8 cellular contexts compared by ENCODE assay signal in the genomic region with DNA sequence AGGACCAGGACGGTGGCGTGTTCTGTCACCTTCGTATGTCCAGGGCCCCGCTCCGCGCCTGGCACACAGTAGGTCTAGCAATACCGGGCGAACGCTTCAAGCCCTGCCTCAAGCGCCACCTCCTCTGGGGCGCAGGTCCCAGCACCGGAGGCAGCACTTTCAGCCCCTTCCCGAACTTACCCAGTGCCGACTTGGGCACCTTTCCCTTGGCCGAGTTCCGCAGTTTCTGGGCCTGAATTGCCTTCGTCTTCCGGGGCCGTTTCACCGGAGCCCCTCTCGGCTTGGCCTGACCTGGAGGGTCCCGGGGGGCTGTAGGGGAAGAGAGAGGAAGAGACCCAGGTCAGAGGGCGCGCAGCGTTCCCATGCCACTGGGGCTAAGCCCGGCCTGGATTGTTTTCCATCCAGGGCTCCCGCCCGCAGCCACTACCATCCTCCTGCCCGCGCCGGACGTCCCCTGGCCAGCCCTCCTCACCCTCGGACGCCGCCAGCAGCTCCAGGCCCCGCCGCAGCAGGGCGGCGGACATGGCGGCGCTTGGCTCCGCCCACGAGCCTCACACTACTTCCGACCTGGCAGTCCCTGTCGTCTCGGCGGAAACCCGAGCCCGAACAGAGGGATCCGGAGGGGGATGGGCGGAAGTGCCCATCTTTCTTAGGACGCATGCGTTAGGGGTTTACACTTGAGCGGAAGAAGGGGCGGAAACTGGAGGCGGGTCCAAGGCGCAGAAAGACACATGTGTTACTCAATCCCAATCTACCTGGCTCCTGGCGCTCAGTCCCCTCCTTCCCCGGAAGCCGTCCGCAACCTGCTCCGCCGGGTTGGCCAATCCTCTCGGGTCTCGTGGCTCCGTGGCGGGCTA. TPM values are rescaled to one million over a fixed set of nuclear protein-coding genes. Genes with fewer than 3 reads are reported as not detected.
DNase-seq lines count a peak whose midpoint lies in the region; ATAC-seq, FAIRE-seq and TF ChIP-seq lines count a peak whose summit lies in the region.

A gene with protein sequence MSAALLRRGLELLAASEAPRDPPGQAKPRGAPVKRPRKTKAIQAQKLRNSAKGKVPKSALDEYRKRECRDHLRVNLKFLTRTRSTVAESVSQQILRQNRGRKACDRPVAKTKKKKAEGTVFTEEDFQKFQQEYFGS (minus strand): TSS at position 534 of the 857 bp plus-strand sequence. CDS start 10 bp downstream, at position 524.

- H3K36me3 ChIP-seq in NT2/D1 (ENCODE audit: insufficient read depth, insufficient read length, low read length): peaks cover 29% of the 10 kb centered on the region
- H3K36me3 ChIP-seq in H1 (ENCODE audit: control insufficient read depth in 2 of 4, insufficient read depth in 4 of 4, low read length in 3 of 4): peaks cover 0 to 6% (median 1%) of the 10 kb centered on the region in 4 experiments; a peak in 4 of 8 replicates

- WGBS in H1 (ENCODE audit: extremely low coverage in 1 of 2, insufficient coverage in 1 of 2, insufficient read length in 1 of 2, insufficient replicate concordance in 2 of 2, low coverage in 1 of 2, low lambda C conversion rate in 2 of 2, missing lambda C conversion rate in 1 of 2), 2 experiments: 2% methylated on average over 67 of the region's 67 CpGs; no CpG with 5 or more reads in 1 of the 2 experiments

- DNase-seq in COLO829 (ENCODE audit: low spot score) (peak; percentile 100), HUDEP-2 (lab: John Stamatoyannopoulos, UW; ENCODE audit: unreplicated experiment in 76 of 76) (peak in 75 of 76 experiments; percentile 93 to 100 (median 99)), NT2/D1 (ENCODE audit: low read depth, low spot score) (peak; percentile 95), H1 (ENCODE audit: low read depth in 1 of 2, low spot score in 2 of 2) (peak; percentile 94 to 100), memory B cell (ENCODE audit: low spot score in 2 of 2) (peak; percentile 89 to 98)
- peak; percentile 100 for DNase-seq in activated CD8-positive, alpha-beta memory T cell treated with anti-CD3 and anti-CD28 coated beads, Interleukin-2, amount 10 ng/mL, durations not matched to agents 7 days and 5 days
- DNase-seq in stimulated activated CD8-positive, alpha-beta memory T cell treated with anti-CD3 and anti-CD28 coated beads, Interleukin-12 subunit alpha, Interleukin-12 subunit beta, amount 100 ng/mL, for 24 hours (ENCODE audit: extremely low read depth): peak; percentile 97

- TF ChIP-seq RAD21 in H1 (IDR thresholded peaks at IDR 0.05 in 1 of 2, conservative IDR thresholded peaks at IDR 0.05 in 1 of 2; ENCODE audit: low read depth in 2 of 2, low read length in 2 of 2): no peak

- peak within 1 kb of the TSS; percentile 73; the same call in 1 of the 2 replicates for H2BK5ac ChIP-seq in H1 (ENCODE audit: low read depth, low read length)

- peak within 1 kb of the TSS; percentile 79 to 88 for H3K4me2 ChIP-seq in H1 (ENCODE audit: insufficient read depth in 1 of 2, low read depth in 2 of 2, low read length in 2 of 2)

- no peaks in the 10 kb centered on the region for H3K27me3 Mint-ChIP-seq in activated CD8-positive, alpha-beta memory T cell treated with anti-CD3 and anti-CD28 coated beads, Interleukin-2, amount 10 ng/mL, durations not matched to agents 7 days and 5 days
- no peaks in the 10 kb centered on the region for H3K27me3 Mint-ChIP-seq in memory B cell

- H3K9me3 ChIP-seq in NT2/D1 (ENCODE audit: insufficient read depth, low read length): no peaks in the 10 kb centered on the region
- no peaks in the 10 kb centered on the region for H3K9me3 ChIP-seq in H1 (ENCODE audit: insufficient read depth in 2 of 2, low read depth in 1 of 2, low read length in 1 of 2)

- peaks cover 30% of the 10 kb centered on the region for H3K4me1 ChIP-seq in NT2/D1 (ENCODE audit: insufficient read depth, insufficient read length)
- peaks cover 12 to 45% (median 25%) of the 10 kb centered on the region in 4 experiments for H3K4me1 ChIP-seq in H1 (replicated peaks in 1 of 4; ENCODE audit: control insufficient read depth in 3 of 4, insufficient read depth in 4 of 4, low read length in 3 of 4)

- H3K4ac ChIP-seq in H1 (replicated peaks; ENCODE audit: insufficient read length, low read depth, low read length): peak within 1 kb of the TSS; percentile 72

- peak within 1 kb of the TSS; percentile 89 for H4K5ac ChIP-seq in H1 (ENCODE audit: insufficient read length, low read depth, low read length)

- H3K4me1 Mint-ChIP-seq in activated CD8-positive, alpha-beta memory T cell treated with anti-CD3 and anti-CD28 coated beads, Interleukin-2, amount 10 ng/mL, durations not matched to agents 7 days and 5 days: peaks cover 59% of the 10 kb centered on the region
- peaks cover 37% of the 10 kb centered on the region for H3K4me1 Mint-ChIP-seq in memory B cell

- H2BK15ac ChIP-seq in H1 (ENCODE audit: low read length): 0 out of 2 replicates have a peak within 1 kb of the TSS, but pooled peaks have one; percentile 1

- H3K36me3 Mint-ChIP-seq in activated CD8-positive, alpha-beta memory T cell treated with anti-CD3 and anti-CD28 coated beads, Interleukin-2, amount 10 ng/mL, durations not matched to agents 7 days and 5 days: peaks cover 25% of the 10 kb centered on the region
- peaks cover 12% of the 10 kb centered on the region for H3K36me3 Mint-ChIP-seq in memory B cell

- H3K18ac ChIP-seq in H1 (ENCODE audit: extremely low read depth, low read length): peak within 1 kb of the TSS; percentile 93; the same call in 1 of the 2 replicates

- peak within 1 kb of the TSS; percentile 93 for H3K27ac Mint-ChIP-seq in activated CD8-positive, alpha-beta memory T cell treated with anti-CD3 and anti-CD28 coated beads, Interleukin-2, amount 10 ng/mL, durations not matched to agents 7 days and 5 days
- H3K27ac Mint-ChIP-seq in memory B cell: peak within 1 kb of the TSS; percentile 97

- H3K4me3 ChIP-seq in NT2/D1 (ENCODE audit: insufficient read length, low read depth): peak within 1 kb of the TSS; percentile 94
- H3K4me3 ChIP-seq in H1 (ENCODE audit: extremely low read depth in 1 of 4, insufficient read depth in 2 of 4, low read depth in 3 of 4, low read length in 4 of 4): peak within 1 kb of the TSS; percentile 73 to 97 (median 96)

- peak in 1 of 2 experiments; percentile 77; a peak in 2 of 3 replicates for TF ChIP-seq POLR2A in H1 (IDR thresholded peaks at IDR 0.05; ENCODE audit: control extremely low read depth in 1 of 2, low read depth in 2 of 2, low read length in 2 of 2)

- no peaks in the 10 kb centered on the region for H3K9me3 Mint-ChIP-seq in activated CD8-positive, alpha-beta memory T cell treated with anti-CD3 and anti-CD28 coated beads, Interleukin-2, amount 10 ng/mL, durations not matched to agents 7 days and 5 days (ENCODE audit: low read depth)
- H3K9me3 Mint-ChIP-seq in memory B cell: no peaks in the 10 kb centered on the region

- CTCF ChIA-PET in activated CD8-positive, alpha-beta memory T cell treated with anti-CD3 and anti-CD28 coated beads, Interleukin-2, amount 10 ng/mL, durations not matched to agents 7 days and 5 days (lab: Charles Lee): interaction anchor here (0.7 to 22.3 kb wide), 8 partner anchors 10 to 496 kb away, joined by 3 to 478 read pairs (median 4); a partner anchor contains a TSS
- CTCF ChIA-PET in H1 (lab: Charles Lee; ENCODE audit: partially characterized antibody): interaction anchor here (1.1 to 21.9 kb wide), 10 partner anchors 10 to 508 kb away, joined by 3 to 361 read pairs (median 4); a partner anchor contains a TSS

- TF ChIP-seq CTCF in H1 (IDR thresholded peaks at IDR 0.05; ENCODE audit: control extremely low read depth in 1 of 3, insufficient read depth in 1 of 3, low read depth in 1 of 3, low read length in 3 of 3): no peak

- H4K8ac ChIP-seq in H1 (ENCODE audit: extremely low read depth, insufficient read depth, low read length): peak within 1 kb of the TSS; percentile 93; the same call in 1 of the 2 replicates

- no peak within 1 kb of the TSS for H3K23ac ChIP-seq in H1 (ENCODE audit: insufficient read length)

- H2AFZ ChIP-seq in H1 (ENCODE audit: low read length): peak within 1 kb of the TSS; percentile 43; the same call in 1 of the 2 replicates

- peak within 1 kb of the TSS; percentile 77; the same call in 1 of the 2 replicates for H2BK20ac ChIP-seq in H1 (ENCODE audit: low read length)

- H3K14ac ChIP-seq in H1 (ENCODE audit: insufficient read length): no peak within 1 kb of the TSS

- no peak within 1 kb of the TSS for H2AK5ac ChIP-seq in H1 (ENCODE audit: low read depth, low read length)

- peak; percentile 85 for FAIRE-seq in H1 (lab: Jason Lieb, UNC)

- peak within 1 kb of the TSS; percentile 90 for H3K56ac ChIP-seq in H1 (replicated peaks; ENCODE audit: insufficient read length, low read depth, low read length)

- peaks cover 8% of the 10 kb centered on the region for H3K23me2 ChIP-seq in H1 (ENCODE audit: low read depth, low read length)

- H4K20me1 ChIP-seq in H1 (replicated peaks in 1 of 2; ENCODE audit: control insufficient read depth in 1 of 2, insufficient read depth in 2 of 2, low read length in 2 of 2): peaks cover 7 to 29% of the 10 kb centered on the region in 2 experiments

- POLR2A ChIA-PET in H1 (lab: Charles Lee; ENCODE audit: partially characterized antibody): interaction anchor here (0.9 to 8.9 kb wide), 5 partner anchors 10 to 213 kb away, joined by 3 to 72 read pairs (median 16); a partner anchor contains a TSS

- H3K79me1 ChIP-seq in H1 (ENCODE audit: low read depth, low read length): peaks cover 3% of the 10 kb centered on the region; the same call in 1 of the 2 replicates

- H3K27me3 ChIP-seq in NT2/D1 (ENCODE audit: insufficient read depth, insufficient read length) (no peaks in the 10 kb centered on the region), H1 (replicated peaks in 1 of 4; ENCODE audit: control insufficient read depth in 3 of 4, extremely low read depth in 1 of 4, insufficient read depth in 3 of 4, low read length in 3 of 4) (no peaks in the 10 kb centered on the region)

- H2BK120ac ChIP-seq in H1 (replicated peaks; ENCODE audit: low read depth, low read length): no peak within 1 kb of the TSS

- H3K79me2 ChIP-seq in H1 (ENCODE audit: control insufficient read depth in 1 of 2, insufficient read depth in 2 of 2, low read length in 2 of 2): peaks cover 0 to 14% of the 10 kb centered on the region in 2 experiments; a peak in 2 of 4 replicates

- H2BK12ac ChIP-seq in H1 (ENCODE audit: low read depth, low read length): peak within 1 kb of the TSS; percentile 91

- H3K9ac ChIP-seq in NT2/D1 (ENCODE audit: insufficient read length, low read depth) (peak within 1 kb of the TSS; percentile 99), H1 (replicated peaks in 1 of 4; ENCODE audit: extremely low read depth in 1 of 4, low read depth in 3 of 4, low read length in 3 of 4) (peak within 1 kb of the TSS; percentile 62 to 72 (median 70))

- TF ChIP-seq EP300 in H1 (IDR thresholded peaks at IDR 0.05; ENCODE audit: borderline replicate concordance in 1 of 2, low read depth in 2 of 2, low read length in 2 of 2): 0 out of 3 replicates have a peak, but pooled peaks of 1 of the 2 experiments have one; percentile 20

- H3K4me3 Mint-ChIP-seq in activated CD8-positive, alpha-beta memory T cell treated with anti-CD3 and anti-CD28 coated beads, Interleukin-2, amount 10 ng/mL, durations not matched to agents 7 days and 5 days: peak within 1 kb of the TSS; percentile 93
- H3K4me3 Mint-ChIP-seq in memory B cell: peak within 1 kb of the TSS; percentile 94

- ATAC-seq in GM21367 (IDR thresholded peaks at IDR 0.05; ENCODE audit: unreplicated experiment): peak; percentile 55
- ATAC-seq in activated CD8-positive, alpha-beta memory T cell treated with anti-CD3 and anti-CD28 coated beads, Interleukin-2, amount 10 ng/mL, durations not matched to agents 7 days and 5 days: peak; percentile 84
- peak; percentile 75 for ATAC-seq in memory B cell (ENCODE audit: low read depth)

- H3K27ac ChIP-seq in H1 (ENCODE audit: low read depth, low read length): peak within 1 kb of the TSS; percentile 67

- H4K91ac ChIP-seq in H1 (replicated peaks; ENCODE audit: insufficient read length, low read length): peak within 1 kb of the TSS; percentile 44

RNA-seq across cellular contexts. Expression of the gene that starts here (rescaled TPM):
- total RNA-seq in activated CD8-positive, alpha-beta memory T cell treated with anti-CD3 and anti-CD28 coated beads, Interleukin-2, amount 10 ng/mL, durations not matched to agents 7 days and 5 days: 10 to 100 TPM; 64.8 to 81.6 TPM
- 77.5 and 77.9 TPM in 2 replicates for total RNA-seq in H1 (2021; fragmentation: NEBNext Ultra II Directional; extraction: Animal tissue kit (Norgen Biotek cat#: 25700))
- 97.9 and 120 TPM in 2 replicates for polyA plus RNA-seq in H1 (2011; rRNA removed)
- 120 TPM for polyA plus RNA-seq in H1 (2011; cell fraction: cytosol; rRNA removed)
- 94.6 TPM for polyA plus RNA-seq in H1 (2011; cell fraction: nucleus; rRNA removed)
- polyA plus RNA-seq in H1 (2012, experiment 1 of 2): 79.6 to 99.4 TPM (median 89.0 TPM) in 4 replicates
- polyA plus RNA-seq in H1 (2012, experiment 2 of 2): 100 TPM
- 71.2 TPM for polyA plus RNA-seq in H1 (2013, experiment 1 of 2)
- polyA plus RNA-seq in H1 (2013, experiment 2 of 2): 71.6 TPM
- 7.8 and 8.1 TPM in 2 replicates for polyA minus RNA-seq in H1 (2011; rRNA and poly(A)+ RNA removed)
- 16.2 TPM for polyA minus RNA-seq in H1 (2011; cell fraction: cytosol; rRNA and poly(A)+ RNA removed)
- polyA minus RNA-seq in H1 (2011; cell fraction: nucleus; rRNA and poly(A)+ RNA removed): 23.8 TPM

Comparison
In these comparisons a context has a peak if more than half of its experiments do, and no peak if none do; other contexts are left out.
1. Peak in every context shown above with its lines: DNase-seq, ATAC-seq, H3K4me3 ChIP-seq and H3K27ac ChIP-seq.